11 cellular contexts compared by ENCODE assay signal in the genomic region with DNA sequence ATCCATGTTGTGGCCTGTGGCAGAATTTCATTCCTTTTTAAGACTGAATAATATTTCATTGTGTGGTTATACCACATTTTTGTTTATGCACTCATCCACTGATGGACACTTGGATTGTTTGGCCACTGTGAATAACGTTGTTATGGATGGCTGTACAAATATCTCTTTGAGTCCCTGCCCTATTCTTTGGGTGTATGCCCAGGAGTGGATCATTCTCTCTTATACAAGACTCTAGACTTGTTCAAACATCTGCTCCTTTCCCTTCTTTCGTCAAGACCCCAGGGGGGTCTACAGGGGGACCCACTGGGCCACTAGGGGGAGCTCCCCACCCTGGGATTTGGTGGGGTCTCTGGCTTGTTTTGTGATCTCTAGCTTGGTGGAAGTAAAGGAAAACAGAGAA.
DNase-seq lines count a peak whose midpoint lies in the region; ATAC-seq, FAIRE-seq and TF ChIP-seq lines count a peak whose summit lies in the region.
"Had no signal": no experiment of that assay in that cellular context is flagged by ENCODE, and none has a peak within 500 bp of the region (broad histone marks: within the 10 kb centered on the region; RNA-seq: fewer than 3 reads in every experiment).

No MANE protein-coding gene starts in this region.

- H3K4me1 Mint-ChIP-seq in WTC11 = peaks cover 12% of the 10 kb centered on the region
- peaks cover 8% of the 10 kb centered on the region for H3K4me1 Mint-ChIP-seq in activated T-helper 2 cell treated with anti-CD3 and anti-CD28 coated beads, Interferon-gamma antibody, Interleukin-2, Interleukin-4, amounts not matched to agents 10 μg/mL and 5 μg/mL and 100 μg/mL, durations not matched to agents 14 hours and 24 hours and 36 hours (ENCODE audit: low read depth)
- H3K4me1 Mint-ChIP-seq: stimulated activated memory B cell treated with anti-CD40 and anti-IgM and Interleukin-4, amounts not matched to agents 10 μg/mL and 1 μg/mL and 100 μg/mL, for 72 hours had no signal

- no peaks in the 10 kb centered on the region; the same call in 1 of the 2 replicates for H3K27me3 Mint-ChIP-seq in WTC11 (ENCODE audit: low read depth)
- H3K27me3 Mint-ChIP-seq in activated T-helper 2 cell treated with anti-CD3 and anti-CD28 coated beads, Interferon-gamma antibody, Interleukin-2, Interleukin-4, amounts not matched to agents 10 μg/mL and 5 μg/mL and 100 μg/mL, durations not matched to agents 14 hours and 24 hours and 36 hours (ENCODE audit: low read depth) = peaks cover 44% of the 10 kb centered on the region

- no peak overlapping the region for H3K27ac Mint-ChIP-seq in WTC11
- H3K27ac Mint-ChIP-seq in activated T-helper 2 cell treated with anti-CD3 and anti-CD28 coated beads, Interferon-gamma antibody, Interleukin-2, Interleukin-4, amounts not matched to agents 10 μg/mL and 5 μg/mL and 100 μg/mL, durations not matched to agents 14 hours and 24 hours and 36 hours = no peak overlapping the region
- H3K27ac Mint-ChIP-seq: stimulated activated memory B cell treated with anti-CD40 and anti-IgM and Interleukin-4, amounts not matched to agents 10 μg/mL and 1 μg/mL and 100 μg/mL, for 72 hours had no signal

- no peak overlapping the region for H3K4me3 ChIP-seq in vagina
- H3K4me3 ChIP-seq in prostate gland = no peak overlapping the region

- peak; percentile 88 for ATAC-seq in WTC11
- ATAC-seq: stimulated activated memory B cell treated with anti-CD40 and anti-IgM and Interleukin-4, amounts not matched to agents 10 μg/mL and 1 μg/mL and 100 μg/mL, for 72 hours had no signal

- H3K27me3 ChIP-seq in vagina (no peaks in the 10 kb centered on the region), prostate gland (replicated peaks; ENCODE audit: insufficient read depth) (no peaks in the 10 kb centered on the region)

- H3K4me3 Mint-ChIP-seq in WTC11 = no peak overlapping the region
- H3K4me3 Mint-ChIP-seq in activated T-helper 2 cell treated with anti-CD3 and anti-CD28 coated beads, Interferon-gamma antibody, Interleukin-2, Interleukin-4, amounts not matched to agents 10 μg/mL and 5 μg/mL and 100 μg/mL, durations not matched to agents 14 hours and 24 hours and 36 hours (ENCODE audit: low read depth) = no peak overlapping the region
- H3K4me3 Mint-ChIP-seq: stimulated activated memory B cell treated with anti-CD40 and anti-IgM and Interleukin-4, amounts not matched to agents 10 μg/mL and 1 μg/mL and 100 μg/mL, for 72 hours had no signal

- TF ChIP-seq CTCF in D721Med (IDR thresholded peaks at IDR 0.05; ENCODE audit: insufficient read depth, missing control alignments) = peak; percentile 41
- TF ChIP-seq CTCF in WTC11 (IDR thresholded peaks at IDR 0.05) = peak; percentile 88
- TF ChIP-seq CTCF in vagina (IDR thresholded peaks at IDR 0.05) = no peak
- no peak for TF ChIP-seq CTCF in prostate gland (IDR thresholded peaks at IDR 0.05)

- H3K9me3 ChIP-seq in vagina (no peaks in the 10 kb centered on the region), prostate gland (no peaks in the 10 kb centered on the region)

- H3K36me3 ChIP-seq in vagina = no peaks in the 10 kb centered on the region
- H3K36me3 ChIP-seq in prostate gland = no peaks in the 10 kb centered on the region

- intact Hi-C loops in vagina (cut with DNase I) (no loop called here), prostate gland (cut with DNase I) (no loop called here)
- intact Hi-C loops in activated T-helper 2 cell treated with anti-CD3 and anti-CD28 coated beads, Interferon-gamma antibody, Interleukin-2, Interleukin-4, amounts not matched to agents 10 μg/mL and 5 μg/mL and 100 μg/mL, durations not matched to agents 14 hours and 24 hours and 36 hours (cut with micrococcal nuclease) = no loop called here

- POLR2A ChIA-PET in WTC11 (lab: Charles Lee) = no interaction called here

- WGBS in prostate gland = 8% methylated on average over 2 of the region's 2 CpGs

- DNase-seq in D721Med (ENCODE audit: insufficient read length, low spot score) = no peak
- peak; percentile 85 for DNase-seq in HCEC 1CT
- DNase-seq in WTC11 (ENCODE audit: low spot score) = peak; percentile 85
- DNase-seq in kidney glomerular epithelial cell (lab: John Stamatoyannopoulos, UW) = peak; percentile 9
- no peak for DNase-seq in vagina (ENCODE audit: extremely low spot score in 2 of 2)
- no peak for DNase-seq in activated T-helper 2 cell treated with anti-CD3 and anti-CD28 coated beads, Interferon-gamma antibody, Interleukin-2, Interleukin-4, amounts not matched to agents 10 μg/mL and 5 μg/mL and 100 μg/mL, durations not matched to agents 14 hours and 24 hours and 36 hours (ENCODE audit: low spot score)
- DNase-seq in prostate gland (ENCODE audit: low spot score) = no peak
- no peak for DNase-seq in frontal cortex (ENCODE audit: low spot score in 2 of 2)
- DNase-seq: T-helper 2 cell had no signal

- H3K27ac ChIP-seq in vagina (no peak overlapping the region), prostate gland (no peak overlapping the region)
- H3K27ac ChIP-seq: HL-60 had no signal

- no peaks in the 10 kb centered on the region for H3K36me3 Mint-ChIP-seq in WTC11
- no peaks in the 10 kb centered on the region for H3K36me3 Mint-ChIP-seq in activated T-helper 2 cell treated with anti-CD3 and anti-CD28 coated beads, Interferon-gamma antibody, Interleukin-2, Interleukin-4, amounts not matched to agents 10 μg/mL and 5 μg/mL and 100 μg/mL, durations not matched to agents 14 hours and 24 hours and 36 hours (ENCODE audit: low read depth)
- H3K36me3 Mint-ChIP-seq: stimulated activated memory B cell treated with anti-CD40 and anti-IgM and Interleukin-4, amounts not matched to agents 10 μg/mL and 1 μg/mL and 100 μg/mL, for 72 hours had no signal

- FAIRE-seq in D721Med (lab: Jason Lieb, UNC) (no peak), frontal cortex (lab: Jason Lieb, UNC) (no peak)

- H3K4me1 ChIP-seq in vagina = peaks cover 16% of the 10 kb centered on the region
- no peaks in the 10 kb centered on the region for H3K4me1 ChIP-seq in prostate gland (replicated peaks)

- TF ChIP-seq POLR2A in vagina (IDR thresholded peaks at IDR 0.05) (no peak), prostate gland (IDR thresholded peaks at IDR 0.05) (no peak)

- peaks cover 12% of the 10 kb centered on the region for H3K9me3 Mint-ChIP-seq in WTC11
- peaks cover 13% of the 10 kb centered on the region for H3K9me3 Mint-ChIP-seq in activated T-helper 2 cell treated with anti-CD3 and anti-CD28 coated beads, Interferon-gamma antibody, Interleukin-2, Interleukin-4, amounts not matched to agents 10 μg/mL and 5 μg/mL and 100 μg/mL, durations not matched to agents 14 hours and 24 hours and 36 hours
- H3K9me3 Mint-ChIP-seq: stimulated activated memory B cell treated with anti-CD40 and anti-IgM and Interleukin-4, amounts not matched to agents 10 μg/mL and 1 μg/mL and 100 μg/mL, for 72 hours had no signal

- CTCF ChIA-PET in WTC11 (lab: Charles Lee) = interaction anchor here (0.6 to 3.7 kb wide), 35 partner anchors 11 to 473 kb away, joined by 3 to 44 read pairs (median 5); a partner anchor contains a TSS

TF ChIP-seq in WTC11, 78 proteins besides CTCF, POLR2A, EP300 and RAD21:
- TF ChIP-seq, protein P1, sequence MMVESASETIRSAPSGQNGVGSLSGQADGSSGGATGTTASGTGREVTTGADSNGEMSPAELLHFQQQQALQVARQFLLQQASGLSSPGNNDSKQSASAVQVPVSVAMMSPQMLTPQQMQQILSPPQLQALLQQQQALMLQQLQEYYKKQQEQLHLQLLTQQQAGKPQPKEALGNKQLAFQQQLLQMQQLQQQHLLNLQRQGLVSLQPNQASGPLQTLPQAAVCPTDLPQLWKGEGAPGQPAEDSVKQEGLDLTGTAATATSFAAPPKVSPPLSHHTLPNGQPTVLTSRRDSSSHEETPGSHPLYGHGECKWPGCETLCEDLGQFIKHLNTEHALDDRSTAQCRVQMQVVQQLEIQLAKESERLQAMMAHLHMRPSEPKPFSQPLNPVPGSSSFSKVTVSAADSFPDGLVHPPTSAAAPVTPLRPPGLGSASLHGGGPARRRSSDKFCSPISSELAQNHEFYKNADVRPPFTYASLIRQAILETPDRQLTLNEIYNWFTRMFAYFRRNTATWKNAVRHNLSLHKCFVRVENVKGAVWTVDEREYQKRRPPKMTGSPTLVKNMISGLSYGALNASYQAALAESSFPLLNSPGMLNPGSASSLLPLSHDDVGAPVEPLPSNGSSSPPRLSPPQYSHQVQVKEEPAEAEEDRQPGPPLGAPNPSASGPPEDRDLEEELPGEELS (CRISPR knock-in tag; IDR thresholded peaks at IDR 0.05) = no peak
- TF ChIP-seq, protein P2, sequence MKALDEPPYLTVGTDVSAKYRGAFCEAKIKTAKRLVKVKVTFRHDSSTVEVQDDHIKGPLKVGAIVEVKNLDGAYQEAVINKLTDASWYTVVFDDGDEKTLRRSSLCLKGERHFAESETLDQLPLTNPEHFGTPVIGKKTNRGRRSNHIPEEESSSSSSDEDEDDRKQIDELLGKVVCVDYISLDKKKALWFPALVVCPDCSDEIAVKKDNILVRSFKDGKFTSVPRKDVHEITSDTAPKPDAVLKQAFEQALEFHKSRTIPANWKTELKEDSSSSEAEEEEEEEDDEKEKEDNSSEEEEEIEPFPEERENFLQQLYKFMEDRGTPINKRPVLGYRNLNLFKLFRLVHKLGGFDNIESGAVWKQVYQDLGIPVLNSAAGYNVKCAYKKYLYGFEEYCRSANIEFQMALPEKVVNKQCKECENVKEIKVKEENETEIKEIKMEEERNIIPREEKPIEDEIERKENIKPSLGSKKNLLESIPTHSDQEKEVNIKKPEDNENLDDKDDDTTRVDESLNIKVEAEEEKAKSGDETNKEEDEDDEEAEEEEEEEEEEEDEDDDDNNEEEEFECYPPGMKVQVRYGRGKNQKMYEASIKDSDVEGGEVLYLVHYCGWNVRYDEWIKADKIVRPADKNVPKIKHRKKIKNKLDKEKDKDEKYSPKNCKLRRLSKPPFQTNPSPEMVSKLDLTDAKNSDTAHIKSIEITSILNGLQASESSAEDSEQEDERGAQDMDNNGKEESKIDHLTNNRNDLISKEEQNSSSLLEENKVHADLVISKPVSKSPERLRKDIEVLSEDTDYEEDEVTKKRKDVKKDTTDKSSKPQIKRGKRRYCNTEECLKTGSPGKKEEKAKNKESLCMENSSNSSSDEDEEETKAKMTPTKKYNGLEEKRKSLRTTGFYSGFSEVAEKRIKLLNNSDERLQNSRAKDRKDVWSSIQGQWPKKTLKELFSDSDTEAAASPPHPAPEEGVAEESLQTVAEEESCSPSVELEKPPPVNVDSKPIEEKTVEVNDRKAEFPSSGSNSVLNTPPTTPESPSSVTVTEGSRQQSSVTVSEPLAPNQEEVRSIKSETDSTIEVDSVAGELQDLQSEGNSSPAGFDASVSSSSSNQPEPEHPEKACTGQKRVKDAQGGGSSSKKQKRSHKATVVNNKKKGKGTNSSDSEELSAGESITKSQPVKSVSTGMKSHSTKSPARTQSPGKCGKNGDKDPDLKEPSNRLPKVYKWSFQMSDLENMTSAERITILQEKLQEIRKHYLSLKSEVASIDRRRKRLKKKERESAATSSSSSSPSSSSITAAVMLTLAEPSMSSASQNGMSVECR (CRISPR knock-in tag; IDR thresholded peaks at IDR 0.05; ENCODE audit: borderline replicate concordance) = no peak

Comparison
In these comparisons a context has a peak if more than half of its experiments do, and no peak if none do; other contexts are left out.
1. DNase-seq: peak in HCEC 1CT (single experiment), WTC11 (single experiment) and kidney glomerular epithelial cell (single experiment); none in D721Med (single experiment), vagina (0 of 2), activated T-helper 2 cell treated with anti-CD3 and anti-CD28 coated beads, Interferon-gamma antibody, Interleukin-2, Interleukin-4, amounts not matched to agents 10 μg/mL and 5 μg/mL and 100 μg/mL, durations not matched to agents 14 hours and 24 hours and 36 hours (single experiment), prostate gland (single experiment) and frontal cortex (0 of 2).
2. CTCF ChIP-seq: peak in D721Med (single experiment) and WTC11 (single experiment); none in vagina (0 of 3) and prostate gland (0 of 4).